ENCODE assay signal across 27 cellular contexts in the genomic region with DNA sequence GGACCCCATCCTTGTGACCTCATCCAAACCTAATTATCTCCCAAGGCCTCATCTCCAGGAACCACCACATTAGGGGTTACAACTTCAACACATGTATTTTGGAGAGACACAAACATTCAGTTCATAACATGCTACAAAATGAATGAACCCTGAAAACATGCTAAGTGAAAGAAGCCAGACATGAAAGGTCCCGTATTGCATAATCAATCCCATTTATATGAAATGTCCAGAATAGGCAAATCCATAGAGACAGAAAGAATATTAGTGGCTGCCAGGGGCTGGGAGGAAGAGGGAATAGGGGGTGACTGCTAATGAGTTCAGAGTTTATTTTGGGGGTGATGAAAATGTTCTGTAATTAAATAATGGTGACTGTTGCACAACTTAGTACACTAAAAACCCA. TPM values are rescaled to one million over a fixed set of nuclear protein-coding genes. Genes with fewer than 3 reads are reported as not detected.
"Had no signal": no experiment of that assay in that cellular context is flagged by ENCODE, and none has a peak within 500 bp of the region (broad histone marks: within the 10 kb centered on the region; RNA-seq: fewer than 3 reads in every experiment).

No MANE protein-coding gene starts in this region.

- H3K36me3 ChIP-seq: colonic mucosa, gastrocnemius medialis, heart left ventricle, left lung, lower lobe of right lung had no signal

- H3K27ac ChIP-seq: colonic mucosa, epithelial cell of prostate, esophagus squamous epithelium, gastrocnemius medialis, heart left ventricle, hepatocyte, left lung, lower lobe of right lung had no signal

- H3K4me1 Mint-ChIP-seq: immature natural killer cell had no signal

- ATAC-seq: effector memory CD8-positive, alpha-beta T cell; esophagus mucosa; gastrocnemius medialis; heart left ventricle; left cardiac atrium; left lung; left ventricle myocardium superior; lower lobe of right lung; mucosa of descending colon had no signal

- H3K9me3 ChIP-seq: colonic mucosa, esophagus squamous epithelium, gastrocnemius medialis, heart left ventricle, left lung, lower lobe of right lung, mucosa of descending colon had no signal

- H2AFZ ChIP-seq: hepatocyte had no signal

- DNase-seq: colonic mucosa; cortex of kidney; effector CD8-positive, alpha-beta T cell; effector memory CD8-positive, alpha-beta T cell; endodermal cell; erythroblast; esophagus squamous epithelium; foreskin fibroblast; foreskin melanocyte; gastrocnemius medialis; heart left ventricle; hypothalamus; immature natural killer cell; islet precursor cell; kidney; left cardiac atrium; left lung; left ventricle myocardium superior; lower lobe of right lung; mesenchymal stem cell; mucosa of descending colon had no signal

- H3K4me3 Mint-ChIP-seq: dendritic cell treated with granulocyte-macrophage colony-stimulating factor and Interleukin-4, amounts not matched to agents 40 ng/mL and 50 ng/mL, for 4 days; effector memory CD8-positive, alpha-beta T cell; endodermal cell; immature natural killer cell; mesothelial cell of epicardium had no signal

- FAIRE-seq: endometrium, kidney had no signal

- H3K4me2 ChIP-seq: hepatocyte had no signal

- H3K27ac Mint-ChIP-seq: dendritic cell treated with granulocyte-macrophage colony-stimulating factor and Interleukin-4, amounts not matched to agents 40 ng/mL and 50 ng/mL, for 4 days; effector memory CD8-positive, alpha-beta T cell; endodermal cell; immature natural killer cell; mesothelial cell of epicardium had no signal

- H3K27me3 Mint-ChIP-seq: dendritic cell treated with granulocyte-macrophage colony-stimulating factor and Interleukin-4, amounts not matched to agents 40 ng/mL and 50 ng/mL, for 4 days had no signal

- H3K27me3 ChIP-seq: colonic mucosa, esophagus squamous epithelium, gastrocnemius medialis, heart left ventricle, hepatocyte, left lung had no signal

- H3K4me3 ChIP-seq: colonic mucosa, esophagus squamous epithelium, gastrocnemius medialis, heart left ventricle, hepatocyte, left lung, lower lobe of right lung, mucosa of descending colon had no signal

- H3K79me2 ChIP-seq: hepatocyte had no signal

- H3K36me3 Mint-ChIP-seq: immature natural killer cell, mesothelial cell of epicardium had no signal

- H3K9me3 Mint-ChIP-seq: effector memory CD8-positive, alpha-beta T cell; immature natural killer cell; mesothelial cell of epicardium had no signal

- H3K4me1 ChIP-seq: colonic mucosa, left lung, lower lobe of right lung had no signal

RNA-seq across cellular contexts. Expression of gene IL34, which starts 3.7 kb away (rescaled TPM):
- polyA plus RNA-seq: immature natural killer cell had no signal

RNA-seq across cellular contexts. Expression of gene MTSS2, which starts 43.2 kb away (rescaled TPM):
- polyA plus RNA-seq: immature natural killer cell had no signal
